Comparison of ENCODE assay signal across 29 cellular contexts in genomic region chr6:44676826-44677433, GRCh38.
DNase-seq lines count a peak whose midpoint lies in the region; ATAC-seq, FAIRE-seq and TF ChIP-seq lines count a peak whose summit lies in the region.
"Had no signal": no experiment of that assay in that cellular context is flagged by ENCODE, and none has a peak within 500 bp of the region (broad histone marks: within the 10 kb centered on the region; RNA-seq: fewer than 3 reads in every experiment).

No MANE protein-coding gene starts in this region.

- H3K9me3 Mint-ChIP-seq in nephron progenitor cell: no peaks in the 10 kb centered on the region
- H3K9me3 Mint-ChIP-seq: natural killer cell treated with Interleukin-12 subunit alpha and Interleukin-12 subunit beta and Interleukin-15 and Interleukin-18, amount 100 ng/mL, for 72 hours had no signal

- no peaks in the 10 kb centered on the region for H3K36me3 ChIP-seq in bronchial epithelial cell (ENCODE audit: control insufficient read depth, insufficient read depth, low read length)
- H3K36me3 ChIP-seq in prostate gland: no peaks in the 10 kb centered on the region
- H3K36me3 ChIP-seq: heart left ventricle, lower lobe of right lung, ovary, right atrium auricular region, upper lobe of left lung had no signal

- H3K27ac ChIP-seq in prostate gland: peak overlapping the region in 1 of 2 donors; percentile 68
- H3K27ac ChIP-seq: C4-2B, heart left ventricle, lower lobe of right lung, ovary, right atrium auricular region, RWPE1, SK-N-MC, upper lobe of left lung had no signal

- H3K9me3 ChIP-seq in prostate gland: no peaks in the 10 kb centered on the region
- H3K9me3 ChIP-seq: heart left ventricle, lower lobe of right lung, mucosa of descending colon, ovary, right atrium auricular region, upper lobe of left lung had no signal

- no peak for ATAC-seq in HG02588 (IDR thresholded peaks at IDR 0.05; ENCODE audit: unreplicated experiment)
- ATAC-seq: activated CD4-positive, alpha-beta T cell treated with anti-CD3 and anti-CD28 coated beads for 36 hours; heart left ventricle; lower lobe of right lung; mucosa of descending colon had no signal

- TF ChIP-seq POLR2A in prostate gland (IDR thresholded peaks at IDR 0.05): no peak

- no peaks in the 10 kb centered on the region for H3K36me3 Mint-ChIP-seq in nephron progenitor cell (ENCODE audit: low read depth)
- H3K36me3 Mint-ChIP-seq: natural killer cell treated with Interleukin-12 subunit alpha and Interleukin-12 subunit beta and Interleukin-15 and Interleukin-18, amount 100 ng/mL, for 72 hours had no signal

- TF ChIP-seq CTCF in bronchial epithelial cell (IDR thresholded peaks at IDR 0.05; ENCODE audit: insufficient read depth, low read length, severe bottlenecking) (no peak), prostate gland (IDR thresholded peaks at IDR 0.05) (no peak), nephron progenitor cell (IDR thresholded peaks at IDR 0.05) (no peak)

- intact Hi-C loops in prostate gland (cut with DNase I): no loop called here

- no peak overlapping the region for H3K4me3 Mint-ChIP-seq in nephron progenitor cell
- H3K4me3 Mint-ChIP-seq: activated CD4-positive, alpha-beta T cell treated with anti-CD3 and anti-CD28 coated beads for 36 hours; natural killer cell treated with Interleukin-12 subunit alpha and Interleukin-12 subunit beta and Interleukin-15 and Interleukin-18, amount 100 ng/mL, for 72 hours had no signal

- H3K4me3 ChIP-seq in bronchial epithelial cell (ENCODE audit: low read depth, low read length) (no peak overlapping the region), prostate gland (no peak overlapping the region)
- H3K4me3 ChIP-seq: heart left ventricle, lower lobe of right lung, mucosa of descending colon, ovary, right atrium auricular region, SK-N-MC, upper lobe of left lung had no signal

- H3K27me3 ChIP-seq in bronchial epithelial cell (ENCODE audit: control insufficient read depth, insufficient read depth, low read length) (no peaks in the 10 kb centered on the region), prostate gland (replicated peaks; ENCODE audit: insufficient read depth) (no peaks in the 10 kb centered on the region)
- H3K27me3 ChIP-seq: ovary, right atrium auricular region, upper lobe of left lung had no signal

- H3K27ac Mint-ChIP-seq in nephron progenitor cell: no peak overlapping the region
- H3K27ac Mint-ChIP-seq: activated CD4-positive, alpha-beta T cell treated with anti-CD3 and anti-CD28 coated beads for 36 hours; natural killer cell treated with Interleukin-12 subunit alpha and Interleukin-12 subunit beta and Interleukin-15 and Interleukin-18, amount 100 ng/mL, for 72 hours had no signal

- H3K27me3 Mint-ChIP-seq in nephron progenitor cell (ENCODE audit: low read depth, poor library complexity): peaks cover 12% of the 10 kb centered on the region
- H3K27me3 Mint-ChIP-seq: activated CD4-positive, alpha-beta T cell treated with anti-CD3 and anti-CD28 coated beads for 36 hours had no signal

- peaks cover 29% of the 10 kb centered on the region for H3K4me1 Mint-ChIP-seq in nephron progenitor cell
- H3K4me1 Mint-ChIP-seq: activated CD4-positive, alpha-beta T cell treated with anti-CD3 and anti-CD28 coated beads for 36 hours had no signal

- 92% methylated on average over 9 of the region's 9 CpGs for WGBS in prostate gland

- H3K4me1 ChIP-seq in prostate gland (replicated peaks): no peaks in the 10 kb centered on the region
- H3K4me1 ChIP-seq: heart left ventricle, lower lobe of right lung, right atrium auricular region, upper lobe of left lung had no signal

- DNase-seq in Daoy (ENCODE audit: low read depth): peak; percentile 57
- peak; percentile 46 for DNase-seq in LHCN-M2 (ENCODE audit: low read depth)
- DNase-seq in bronchial epithelial cell (ENCODE audit: low read depth): peak; percentile 45
- DNase-seq in prostate gland (ENCODE audit: low spot score): peak; percentile 1
- DNase-seq in nephron progenitor cell: no peak
- DNase-seq in HuH-7.5 (ENCODE audit: low spot score): no peak
- DNase-seq: activated CD4-positive, alpha-beta T cell treated with anti-CD3 and anti-CD28 coated beads for 36 hours; activated naive CD4-positive, alpha-beta T cell treated with anti-CD3 and anti-CD28 coated beads, Interleukin-2, amount 50 U/mL, for 16 hours; amygdala; Calu3; effector CD4-positive, alpha-beta T cell; GOT3; heart left ventricle; lower lobe of right lung; mucosa of descending colon; NCI-H748 treated with DMSO at 0.1 percent for 48 hours; ovary; stimulated activated CD4-positive, alpha-beta T cell treated with anti-CD3 and anti-CD28 coated beads, Interleukin-12 subunit alpha, Interleukin-12 subunit beta, amount 100 ng/mL, for 4 hours; stimulated activated CD4-positive, alpha-beta T cell treated with anti-CD3 and anti-CD28 coated beads, Interleukin-4, amount 100 ng/mL, for 1 hour; T-helper 2 cell; upper lobe of left lung had no signal

- FAIRE-seq in bronchial epithelial cell (lab: Jason Lieb, UNC): no peak
- FAIRE-seq: colon, GM12891 had no signal

Comparison
In these comparisons a context has a peak if more than half of its experiments do, and no peak if none do; other contexts are left out.
1. DNase-seq: peak in Daoy (single experiment), LHCN-M2 (single experiment), bronchial epithelial cell (single experiment) and prostate gland (single experiment); none in nephron progenitor cell (single experiment) and HuH-7.5 (single experiment).